In genomic region chr2:86201951-86202692, GRCh38 we compare ENCODE assay signal across 1 cellular context.
TF ChIP-seq lines count a peak whose summit lies in the region.

No MANE protein-coding gene starts in this region.

TF ChIP-seq in WTC11, 78 proteins besides CTCF, POLR2A, EP300 and RAD21 (continued from another document):
- TF ChIP-seq USF2 (CRISPR knock-in tag; IDR thresholded peaks at IDR 0.05) (no peak), GTF2I (CRISPR knock-in tag; conservative IDR thresholded peaks at IDR 0.05) (no peak), ZNF121 (CRISPR knock-in tag; IDR thresholded peaks at IDR 0.05) (no peak), HMGA2 (CRISPR knock-in tag; IDR thresholded peaks at IDR 0.05) (no peak), JUN (CRISPR knock-in tag; IDR thresholded peaks at IDR 0.05) (no peak), E2F5 (CRISPR knock-in tag; IDR thresholded peaks at IDR 0.05) (no peak), PRRX2 (CRISPR knock-in tag; IDR thresholded peaks at IDR 0.05) (no peak), ZNF396 (CRISPR knock-in tag; IDR thresholded peaks at IDR 0.05; ENCODE audit: borderline replicate concordance) (no peak), TCF7 (CRISPR knock-in tag; IDR thresholded peaks at IDR 0.05; ENCODE audit: low read depth) (no peak)
